ENCODE assay signal across 1 cellular context in the genomic region with DNA sequence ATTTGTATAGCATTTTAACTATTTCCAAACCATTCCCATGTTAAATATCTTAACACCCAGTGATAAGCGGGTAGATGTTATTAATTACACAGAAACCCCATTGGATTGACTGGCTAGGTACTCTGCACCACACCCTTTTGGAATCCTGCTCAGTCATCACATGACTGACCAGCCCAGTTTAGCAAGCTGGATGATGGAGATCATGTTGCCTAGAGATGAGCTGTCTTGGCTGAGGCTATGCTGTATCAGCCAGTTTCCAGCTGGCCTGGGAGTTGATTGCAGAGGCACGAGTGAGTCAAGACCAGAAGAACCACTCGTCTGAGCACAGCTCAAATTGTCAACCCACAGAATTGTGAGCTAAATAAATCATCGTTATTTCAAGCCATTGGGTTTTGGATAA.
TF ChIP-seq lines count a peak whose summit lies in the region.

No MANE protein-coding gene starts in this region.

TF ChIP-seq in K562, 482 proteins besides CTCF, POLR2A, EP300 and RAD21 (continued from another document):
- TF ChIP-seq, protein P1, sequence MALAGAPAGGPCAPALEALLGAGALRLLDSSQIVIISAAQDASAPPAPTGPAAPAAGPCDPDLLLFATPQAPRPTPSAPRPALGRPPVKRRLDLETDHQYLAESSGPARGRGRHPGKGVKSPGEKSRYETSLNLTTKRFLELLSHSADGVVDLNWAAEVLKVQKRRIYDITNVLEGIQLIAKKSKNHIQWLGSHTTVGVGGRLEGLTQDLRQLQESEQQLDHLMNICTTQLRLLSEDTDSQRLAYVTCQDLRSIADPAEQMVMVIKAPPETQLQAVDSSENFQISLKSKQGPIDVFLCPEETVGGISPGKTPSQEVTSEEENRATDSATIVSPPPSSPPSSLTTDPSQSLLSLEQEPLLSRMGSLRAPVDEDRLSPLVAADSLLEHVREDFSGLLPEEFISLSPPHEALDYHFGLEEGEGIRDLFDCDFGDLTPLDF (CRISPR knock-in tag; IDR thresholded peaks at IDR 0.05): no peak
- TF ChIP-seq POLR3G (IDR thresholded peaks at IDR 0.05; ENCODE audit: extremely low read depth, insufficient read length, insufficient replicate concordance) (no peak), CHD2 (IDR thresholded peaks at IDR 0.05; ENCODE audit: low read depth, low read length) (no peak), FOSL1 (tag; conservative IDR thresholded peaks at IDR 0.05) (peak; percentile 46), ZNF347 (CRISPR knock-in tag; IDR thresholded peaks at IDR 0.05; ENCODE audit: low read depth) (no peak), RBM15 (IDR thresholded peaks at IDR 0.05; ENCODE audit: insufficient read depth, low read length) (no peak), SIRT6 (IDR thresholded peaks at IDR 0.05; ENCODE audit: low read depth, low read length) (no peak), ZBTB17 (CRISPR knock-in tag; IDR thresholded peaks at IDR 0.05) (peak; percentile 96), CC2D1A (IDR thresholded peaks at IDR 0.05) (no peak), SAP30 (IDR thresholded peaks at IDR 0.05; ENCODE audit: borderline replicate concordance, insufficient read depth, low read depth, low read length, poor library complexity, severe bottlenecking) (no peak), ZNF124 (CRISPR knock-in tag; IDR thresholded peaks at IDR 0.05) (no peak), XRCC4 (IDR thresholded peaks at IDR 0.05; ENCODE audit: extremely low read depth, insufficient read depth, insufficient read length) (no peak), SMARCA5 (IDR thresholded peaks at IDR 0.05) (no peak), PTBP1 (IDR thresholded peaks at IDR 0.05; ENCODE audit: low read depth, low read length) (no peak), SMAD4 (CRISPR knock-in tag; conservative IDR thresholded peaks at IDR 0.05) (no peak), DPF2 (IDR thresholded peaks at IDR 0.05) (no peak), TFAM (CRISPR knock-in tag; conservative IDR thresholded peaks at IDR 0.05) (no peak), ESRRA (IDR thresholded peaks at IDR 0.05; ENCODE audit: borderline replicate concordance, low read depth) (no peak), ILK (tag; IDR thresholded peaks at IDR 0.05; ENCODE audit: borderline replicate concordance, low read depth) (no peak), HMG20B (CRISPR knock-in tag; IDR thresholded peaks at IDR 0.05) (no peak), GABPB2 (CRISPR knock-in tag; conservative IDR thresholded peaks at IDR 0.05) (no peak), ZBTB7A (IDR thresholded peaks at IDR 0.05; ENCODE audit: borderline replicate concordance, control insufficient read depth, low read depth, low read length) (no peak), TBP (optimal IDR thresholded peaks at IDR 0.05; ENCODE audit: low read depth, low read length) (no peak), NFE2 (IDR thresholded peaks at IDR 0.05; ENCODE audit: low read depth) (0 out of 2 replicates have a peak, but pooled peaks have one; percentile 29), CEBPB (tag; IDR thresholded peaks at IDR 0.05) (no peak), MAFG (tag; conservative IDR thresholded peaks at IDR 0.05) (peak; percentile 61), ZNF282 (CRISPR knock-in tag; IDR thresholded peaks at IDR 0.05) (no peak), ERF (CRISPR knock-in tag; IDR thresholded peaks at IDR 0.05) (no peak), ZNF121 (CRISPR knock-in tag; conservative IDR thresholded peaks at IDR 0.05) (no peak), ZFX (CRISPR knock-in tag; IDR thresholded peaks at IDR 0.05) (no peak), ZNF586 (CRISPR knock-in tag; conservative IDR thresholded peaks at IDR 0.05) (no peak), PCBP2 (IDR thresholded peaks at IDR 0.05; ENCODE audit: low read depth, low read length, poor library complexity, severe bottlenecking) (no peak), ZFP30 (CRISPR knock-in tag; IDR thresholded peaks at IDR 0.05; ENCODE audit: borderline replicate concordance) (no peak), SRSF7 (optimal IDR thresholded peaks at IDR 0.05; ENCODE audit: low read depth, low read length) (no peak), EP400 (IDR thresholded peaks at IDR 0.05) (no peak), FOXA1 (IDR thresholded peaks at IDR 0.05; ENCODE audit: borderline replicate concordance) (no peak), RCOR1 (IDR thresholded peaks at IDR 0.05; ENCODE audit: borderline replicate concordance in 1 of 2, low read depth in 2 of 2, low read length in 2 of 2) (peak in 1 of 2 experiments; percentile 46; a peak in 1 of 4 replicates), ETV1 (tag; conservative IDR thresholded peaks at IDR 0.05; ENCODE audit: low read depth) (no peak), POLR2B (IDR thresholded peaks at IDR 0.05; ENCODE audit: low read depth, partially characterized antibody) (no peak), ZEB2 (IDR thresholded peaks at IDR 0.05) (no peak), MED1 (CRISPR knock-in tag; IDR thresholded peaks at IDR 0.05; ENCODE audit: borderline replicate concordance) (no peak), ZNF316 (IDR thresholded peaks at IDR 0.05) (0 out of 2 replicates have a peak, but pooled peaks have one; percentile 17), ZSCAN32 (CRISPR knock-in tag; IDR thresholded peaks at IDR 0.05) (no peak), CTBP1 (IDR thresholded peaks at IDR 0.05; ENCODE audit: borderline replicate concordance) (peak; percentile 53; the same call in 1 of the 2 replicates)
- TF ChIP-seq, protein P2, sequence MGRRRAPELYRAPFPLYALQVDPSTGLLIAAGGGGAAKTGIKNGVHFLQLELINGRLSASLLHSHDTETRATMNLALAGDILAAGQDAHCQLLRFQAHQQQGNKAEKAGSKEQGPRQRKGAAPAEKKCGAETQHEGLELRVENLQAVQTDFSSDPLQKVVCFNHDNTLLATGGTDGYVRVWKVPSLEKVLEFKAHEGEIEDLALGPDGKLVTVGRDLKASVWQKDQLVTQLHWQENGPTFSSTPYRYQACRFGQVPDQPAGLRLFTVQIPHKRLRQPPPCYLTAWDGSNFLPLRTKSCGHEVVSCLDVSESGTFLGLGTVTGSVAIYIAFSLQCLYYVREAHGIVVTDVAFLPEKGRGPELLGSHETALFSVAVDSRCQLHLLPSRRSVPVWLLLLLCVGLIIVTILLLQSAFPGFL (CRISPR knock-in tag; IDR thresholded peaks at IDR 0.05): no peak
- TF ChIP-seq, protein P3, sequence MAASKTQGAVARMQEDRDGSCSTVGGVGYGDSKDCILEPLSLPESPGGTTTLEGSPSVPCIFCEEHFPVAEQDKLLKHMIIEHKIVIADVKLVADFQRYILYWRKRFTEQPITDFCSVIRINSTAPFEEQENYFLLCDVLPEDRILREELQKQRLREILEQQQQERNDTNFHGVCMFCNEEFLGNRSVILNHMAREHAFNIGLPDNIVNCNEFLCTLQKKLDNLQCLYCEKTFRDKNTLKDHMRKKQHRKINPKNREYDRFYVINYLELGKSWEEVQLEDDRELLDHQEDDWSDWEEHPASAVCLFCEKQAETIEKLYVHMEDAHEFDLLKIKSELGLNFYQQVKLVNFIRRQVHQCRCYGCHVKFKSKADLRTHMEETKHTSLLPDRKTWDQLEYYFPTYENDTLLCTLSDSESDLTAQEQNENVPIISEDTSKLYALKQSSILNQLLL (CRISPR knock-in tag; IDR thresholded peaks at IDR 0.05; ENCODE audit: borderline replicate concordance): no peak
- TF ChIP-seq, protein P4, sequence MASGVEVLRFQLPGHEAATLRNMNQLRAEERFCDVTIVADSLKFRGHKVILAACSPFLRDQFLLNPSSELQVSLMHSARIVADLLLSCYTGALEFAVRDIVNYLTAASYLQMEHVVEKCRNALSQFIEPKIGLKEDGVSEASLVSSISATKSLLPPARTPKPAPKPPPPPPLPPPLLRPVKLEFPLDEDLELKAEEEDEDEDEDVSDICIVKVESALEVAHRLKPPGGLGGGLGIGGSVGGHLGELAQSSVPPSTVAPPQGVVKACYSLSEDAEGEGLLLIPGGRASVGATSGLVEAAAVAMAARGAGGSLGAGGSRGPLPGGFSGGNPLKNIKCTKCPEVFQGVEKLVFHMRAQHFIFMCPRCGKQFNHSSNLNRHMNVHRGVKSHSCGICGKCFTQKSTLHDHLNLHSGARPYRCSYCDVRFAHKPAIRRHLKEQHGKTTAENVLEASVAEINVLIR (CRISPR knock-in tag; IDR thresholded peaks at IDR 0.05): no peak
